Comparison of ENCODE assay signal across 1 cellular context in genomic region chr9:129258124-129258822, GRCh38.
TF ChIP-seq lines count a peak whose summit lies in the region.

No MANE protein-coding gene starts in this region.

TF ChIP-seq in K562, 482 proteins besides CTCF, POLR2A, EP300 and RAD21 (continued from another document and continues in another):
- TF ChIP-seq CHAMP1 (IDR thresholded peaks at IDR 0.05) (no peak), ZNF75A (CRISPR knock-in tag; IDR thresholded peaks at IDR 0.05) (no peak), THAP12 (CRISPR knock-in tag; IDR thresholded peaks at IDR 0.05) (no peak), ARHGAP35 (IDR thresholded peaks at IDR 0.05; ENCODE audit: partially characterized antibody) (no peak), RFX7 (CRISPR knock-in tag; IDR thresholded peaks at IDR 0.05) (no peak), ZNF609 (CRISPR knock-in tag; IDR thresholded peaks at IDR 0.05; ENCODE audit: borderline replicate concordance) (no peak), IRF9 (tag; IDR thresholded peaks at IDR 0.05) (no peak), KDM4B (IDR thresholded peaks at IDR 0.05; ENCODE audit: borderline replicate concordance in 2 of 2, low read depth in 1 of 2) (no peak), PHF20 (IDR thresholded peaks at IDR 0.05; ENCODE audit: partially characterized antibody) (no peak), ARID3B (CRISPR knock-in tag; IDR thresholded peaks at IDR 0.05; ENCODE audit: borderline replicate concordance) (no peak), SOX6 (IDR thresholded peaks at IDR 0.05) (no peak), ZNF280B (CRISPR knock-in tag; IDR thresholded peaks at IDR 0.05) (no peak), MED1 (CRISPR knock-in tag; IDR thresholded peaks at IDR 0.05; ENCODE audit: borderline replicate concordance) (no peak), THAP7 (CRISPR knock-in tag; IDR thresholded peaks at IDR 0.05) (no peak), EZH2 (IDR thresholded peaks at IDR 0.05; ENCODE audit: borderline replicate concordance, low read depth, low read length) (no peak), RERE (CRISPR knock-in tag; IDR thresholded peaks at IDR 0.05; ENCODE audit: borderline replicate concordance) (no peak), SNAPC5 (CRISPR knock-in tag; IDR thresholded peaks at IDR 0.05) (no peak), SP2 (IDR thresholded peaks at IDR 0.05; ENCODE audit: extremely low read depth, low read depth, low read length, poor library complexity, severe bottlenecking) (no peak), TGIF2 (CRISPR knock-in tag; IDR thresholded peaks at IDR 0.05) (peak; percentile 100), BCOR (IDR thresholded peaks at IDR 0.05) (peak; percentile 91), MEF2D (tag; conservative IDR thresholded peaks at IDR 0.05; ENCODE audit: low read depth) (no peak), XRCC3 (IDR thresholded peaks at IDR 0.05) (no peak), NR4A1 (CRISPR knock-in tag; IDR thresholded peaks at IDR 0.05) (no peak), NR4A1 (tag; IDR thresholded peaks at IDR 0.05) (no peak), HMG20A (CRISPR knock-in tag; conservative IDR thresholded peaks at IDR 0.05) (no peak), ZBTB49 (CRISPR knock-in tag; IDR thresholded peaks at IDR 0.05; ENCODE audit: borderline replicate concordance) (no peak), ZNF184 (CRISPR knock-in tag; IDR thresholded peaks at IDR 0.05) (no peak), NONO (IDR thresholded peaks at IDR 0.05; ENCODE audit: low read depth in 2 of 2, low read length in 1 of 2) (no peak), GTF2E2 (tag; IDR thresholded peaks at IDR 0.05) (no peak), TCF7 (IDR thresholded peaks at IDR 0.05; ENCODE audit: borderline replicate concordance) (no peak), NR2C2 (CRISPR knock-in tag; IDR thresholded peaks at IDR 0.05) (no peak), NR2C2 (tag; IDR thresholded peaks at IDR 0.05) (peak; percentile 72), GATAD2B (IDR thresholded peaks at IDR 0.05; ENCODE audit: borderline replicate concordance) (no peak), SNIP1 (IDR thresholded peaks at IDR 0.05; ENCODE audit: low read depth) (no peak), RAD51 (IDR thresholded peaks at IDR 0.05; ENCODE audit: borderline replicate concordance, low read depth) (0 out of 2 replicates have a peak, but pooled peaks have one; percentile 40), ZNF589 (CRISPR knock-in tag; IDR thresholded peaks at IDR 0.05; ENCODE audit: low read depth) (no peak), MBD2 (IDR thresholded peaks at IDR 0.05; ENCODE audit: borderline replicate concordance, low read depth) (no peak), TSC22D4 (tag; IDR thresholded peaks at IDR 0.05) (no peak), ZNF583 (CRISPR knock-in tag; IDR thresholded peaks at IDR 0.05) (no peak)
